24 cellular contexts compared by ENCODE assay signal in genomic region chr14:37340353-37340752, GRCh38.
DNase-seq lines count a peak whose midpoint lies in the region; ATAC-seq and TF ChIP-seq lines count a peak whose summit lies in the region.
"Had no signal": no experiment of that assay in that cellular context is flagged by ENCODE, and none has a peak within 500 bp of the region (broad histone marks: within the 10 kb centered on the region; RNA-seq: fewer than 3 reads in every experiment).

No MANE protein-coding gene starts in this region.

- H3K27me3 Mint-ChIP-seq in neural progenitor cell (ENCODE audit: insufficient read depth, low read depth) = no peaks in the 10 kb centered on the region
- H3K27me3 Mint-ChIP-seq: central memory CD8-positive, alpha-beta T cell; stimulated activated naive CD8-positive, alpha-beta T cell treated with anti-CD3 and anti-CD28 coated beads, Interleukin-15, amount 100 ng/mL, for 72 hours; T-cell had no signal

- DNase-seq in DMS53 (lab: John Stamatoyannopoulos, UW) = peak; percentile 17
- no peak for DNase-seq in DMS53 treated with DMSO at 0.1 percent for 48 hours (lab: John Stamatoyannopoulos, UW; ENCODE audit: unreplicated experiment)
- DNase-seq in NCI-H460 (ENCODE audit: extremely low read depth, low read depth) = peak; percentile 11
- no peak for DNase-seq in cardiac fibroblast (ENCODE audit: low read depth in 2 of 2)
- DNase-seq in neural progenitor cell (ENCODE audit: low spot score) = no peak
- no peak for DNase-seq in NCI-H2107 (lab: John Stamatoyannopoulos, UW)
- no peak for DNase-seq in Right ventricle myocardium superior
- no peak for DNase-seq in NOMO-1 (lab: John Stamatoyannopoulos, UW; ENCODE audit: unreplicated experiment in 2 of 2)
- DNase-seq: activated CD4-positive, alpha-beta T cell treated with anti-CD3 and anti-CD28 coated beads, Interleukin-2, amount 50 U/mL, for 48 hours; activated naive CD4-positive, alpha-beta T cell; amniotic stem cell; DMS153; effector CD4-positive, alpha-beta T cell; left lung; NCI-H1417 treated with DMSO at 0.1 percent for 48 hours; NK-92 treated with Interleukin-12 subunit alpha and Interleukin-12 subunit beta, amount 100 ng/mL, for 24 hours; stimulated activated CD4-positive, alpha-beta T cell treated with anti-CD3 and anti-CD28 coated beads, Interleukin-4, amount 100 ng/mL, for 1 hour; stimulated activated naive CD8-positive, alpha-beta T cell treated with anti-CD3 and anti-CD28 coated beads, Interleukin-15, amount 100 ng/mL, for 72 hours; T-cell; upper lobe of right lung had no signal

- H3K27ac Mint-ChIP-seq in neural progenitor cell = no peak overlapping the region
- H3K27ac Mint-ChIP-seq: stimulated activated naive CD8-positive, alpha-beta T cell treated with anti-CD3 and anti-CD28 coated beads, Interleukin-15, amount 100 ng/mL, for 72 hours; T-cell had no signal

- TF ChIP-seq CTCF in cardiac fibroblast (IDR thresholded peaks at IDR 0.05; ENCODE audit: low read depth, low read length) (peak; percentile 13), neural progenitor cell (IDR thresholded peaks at IDR 0.05) (peak; percentile 18)

- no peak for ATAC-seq in Right ventricle myocardium superior (ENCODE audit: poor library complexity)
- ATAC-seq: left lung; stimulated activated naive CD8-positive, alpha-beta T cell treated with anti-CD3 and anti-CD28 coated beads, Interleukin-15, amount 100 ng/mL, for 72 hours; T-cell; upper lobe of right lung had no signal

- H2AFZ ChIP-seq in neural progenitor cell (replicated peaks) = no peak overlapping the region

- H3F3A ChIP-seq in neural progenitor cell (ENCODE audit: low read depth) = no peaks in the 10 kb centered on the region

- H3K36me3 ChIP-seq in neural progenitor cell = no peaks in the 10 kb centered on the region
- H3K36me3 ChIP-seq: BLaER1, left lung, upper lobe of right lung had no signal

- no peak overlapping the region for H3K4me3 Mint-ChIP-seq in neural progenitor cell
- H3K4me3 Mint-ChIP-seq: central memory CD8-positive, alpha-beta T cell; stimulated activated naive CD8-positive, alpha-beta T cell treated with anti-CD3 and anti-CD28 coated beads, Interleukin-15, amount 100 ng/mL, for 72 hours; T-cell had no signal

- H3K4me1 ChIP-seq in neural progenitor cell = no peaks in the 10 kb centered on the region
- H3K4me1 ChIP-seq: BLaER1, upper lobe of right lung had no signal

- intact Hi-C loops in Right ventricle myocardium superior (cut with DNase I) = no loop called here

- no peak overlapping the region for H3K27ac ChIP-seq in neural progenitor cell
- H3K27ac ChIP-seq: BLaER1, esophagus muscularis mucosa, left lung, upper lobe of right lung had no signal

- H3K4me3 ChIP-seq in cardiac fibroblast (replicated peaks in 1 of 2; ENCODE audit: low read depth in 2 of 2, low read length in 2 of 2) (no peak overlapping the region), neural progenitor cell (no peak overlapping the region)
- H3K4me3 ChIP-seq: BLaER1, esophagus muscularis mucosa, left lung, smooth muscle cell, upper lobe of right lung had no signal

- H3K4me1 Mint-ChIP-seq in neural progenitor cell = no peaks in the 10 kb centered on the region
- H3K4me1 Mint-ChIP-seq: central memory CD8-positive, alpha-beta T cell; stimulated activated naive CD8-positive, alpha-beta T cell treated with anti-CD3 and anti-CD28 coated beads, Interleukin-15, amount 100 ng/mL, for 72 hours; T-cell had no signal

- H3K36me3 Mint-ChIP-seq in neural progenitor cell = no peaks in the 10 kb centered on the region
- H3K36me3 Mint-ChIP-seq: T-cell had no signal

- no peaks in the 10 kb centered on the region for H3K79me2 ChIP-seq in neural progenitor cell (ENCODE audit: low read depth)

- H3K9me3 Mint-ChIP-seq in neural progenitor cell = no peaks in the 10 kb centered on the region
- H3K9me3 Mint-ChIP-seq: stimulated activated naive CD8-positive, alpha-beta T cell treated with anti-CD3 and anti-CD28 coated beads, Interleukin-15, amount 100 ng/mL, for 72 hours had no signal

- H3K9me3 ChIP-seq in neural progenitor cell (ENCODE audit: low read depth) = no peaks in the 10 kb centered on the region
- H3K9me3 ChIP-seq: BLaER1, esophagus muscularis mucosa, left lung, upper lobe of right lung had no signal

- no peak overlapping the region for H3K4me2 ChIP-seq in neural progenitor cell
- H3K4me2 ChIP-seq: BLaER1, smooth muscle cell had no signal

- H3K9ac ChIP-seq in neural progenitor cell = no peak overlapping the region
- H3K9ac ChIP-seq: BLaER1 had no signal

- H4K20me1 ChIP-seq in neural progenitor cell (ENCODE audit: low read depth) = no peaks in the 10 kb centered on the region
- H4K20me1 ChIP-seq: BLaER1 had no signal

- H3K27me3 ChIP-seq in neural progenitor cell = no peaks in the 10 kb centered on the region
- H3K27me3 ChIP-seq: BLaER1, esophagus muscularis mucosa, left lung, upper lobe of right lung had no signal

Comparison
In these comparisons a context has a peak if more than half of its experiments do, and no peak if none do; other contexts are left out.
1. DNase-seq: peak in DMS53 (single experiment) and NCI-H460 (single experiment); none in DMS53 treated with DMSO at 0.1 percent for 48 hours (single experiment), cardiac fibroblast (0 of 2), neural progenitor cell (single experiment), NCI-H2107 (single experiment), Right ventricle myocardium superior (single experiment) and NOMO-1 (0 of 2).